Comparison of ENCODE assay signal across 14 cellular contexts in genomic region chr5:131185523-131186104, GRCh38. TPM values are rescaled to one million over a fixed set of nuclear protein-coding genes. Genes with fewer than 3 reads are reported as not detected.
A peak's percentile ranks its signal among the peaks of the same experiment; 100 is the strongest.
DNase-seq lines count a peak whose midpoint lies in the region; ATAC-seq and TF ChIP-seq lines count a peak whose summit lies in the region.
"Had no signal": no experiment of that assay in that cellular context is flagged by ENCODE, and none has a peak within 500 bp of the region (broad histone marks: within the 10 kb centered on the region; RNA-seq: fewer than 3 reads in every experiment).

No MANE protein-coding gene starts in this region.

- peaks cover 3% of the 10 kb centered on the region for H3K4me1 Mint-ChIP-seq in activated naive CD8-positive, alpha-beta T cell treated with anti-CD3 and anti-CD28 coated beads, Interleukin-2, amount 50 U/mL, for 24 hours
- peaks cover 12% of the 10 kb centered on the region for H3K4me1 Mint-ChIP-seq in activated naive CD8-positive, alpha-beta T cell treated with anti-CD3 and anti-CD28 coated beads for 36 hours
- peaks cover 14% of the 10 kb centered on the region for H3K4me1 Mint-ChIP-seq in dendritic cell treated with granulocyte-macrophage colony-stimulating factor and Interleukin-4, amounts not matched to agents 40 ng/mL and 50 ng/mL, for 4 days (ENCODE audit: low read depth)

- peak overlapping the region; percentile 49 for H3K27ac Mint-ChIP-seq in activated naive CD8-positive, alpha-beta T cell treated with anti-CD3 and anti-CD28 coated beads, Interleukin-2, amount 50 U/mL, for 24 hours
- no peak overlapping the region for H3K27ac Mint-ChIP-seq in activated naive CD8-positive, alpha-beta T cell treated with anti-CD3 and anti-CD28 coated beads for 36 hours
- H3K27ac Mint-ChIP-seq in dendritic cell treated with granulocyte-macrophage colony-stimulating factor and Interleukin-4, amounts not matched to agents 40 ng/mL and 50 ng/mL, for 4 days = peak overlapping the region; percentile 61

- H3K36me3 Mint-ChIP-seq in activated naive CD8-positive, alpha-beta T cell treated with anti-CD3 and anti-CD28 coated beads, Interleukin-2, amount 50 U/mL, for 24 hours (ENCODE audit: low read depth) = peaks cover 24% of the 10 kb centered on the region
- H3K36me3 Mint-ChIP-seq in activated naive CD8-positive, alpha-beta T cell treated with anti-CD3 and anti-CD28 coated beads for 36 hours = peaks cover 28% of the 10 kb centered on the region
- peaks cover 26% of the 10 kb centered on the region for H3K36me3 Mint-ChIP-seq in dendritic cell treated with granulocyte-macrophage colony-stimulating factor and Interleukin-4, amounts not matched to agents 40 ng/mL and 50 ng/mL, for 4 days (ENCODE audit: low read depth)

- H2AFZ ChIP-seq in PC-9 = no peak overlapping the region

- no peaks in the 10 kb centered on the region for H3K27me3 Mint-ChIP-seq in activated naive CD8-positive, alpha-beta T cell treated with anti-CD3 and anti-CD28 coated beads, Interleukin-2, amount 50 U/mL, for 24 hours
- H3K27me3 Mint-ChIP-seq in activated naive CD8-positive, alpha-beta T cell treated with anti-CD3 and anti-CD28 coated beads for 36 hours = no peaks in the 10 kb centered on the region
- H3K27me3 Mint-ChIP-seq in dendritic cell treated with granulocyte-macrophage colony-stimulating factor and Interleukin-4, amounts not matched to agents 40 ng/mL and 50 ng/mL, for 4 days = no peaks in the 10 kb centered on the region
- H3K27me3 Mint-ChIP-seq: CD4-positive, alpha-beta memory T cell had no signal

- H3K4me3 Mint-ChIP-seq in activated naive CD8-positive, alpha-beta T cell treated with anti-CD3 and anti-CD28 coated beads, Interleukin-2, amount 50 U/mL, for 24 hours = no peak overlapping the region
- H3K4me3 Mint-ChIP-seq in activated naive CD8-positive, alpha-beta T cell treated with anti-CD3 and anti-CD28 coated beads for 36 hours = no peak overlapping the region
- no peak overlapping the region for H3K4me3 Mint-ChIP-seq in dendritic cell treated with granulocyte-macrophage colony-stimulating factor and Interleukin-4, amounts not matched to agents 40 ng/mL and 50 ng/mL, for 4 days

- H3K79me2 ChIP-seq in PC-9 (ENCODE audit: low read depth) = no peaks in the 10 kb centered on the region

- H3K27ac ChIP-seq in PC-9 = peak overlapping the region; percentile 91
- H3K27ac ChIP-seq: C4-2B had no signal

- H3K9me3 ChIP-seq in PC-9 (ENCODE audit: insufficient read depth, low read depth) = no peaks in the 10 kb centered on the region
- H3K9me3 ChIP-seq: BE2C, HAP-1 had no signal

- H3K9me2 ChIP-seq in PC-9 (ENCODE audit: insufficient read depth) = no peaks in the 10 kb centered on the region

- DNase-seq in activated naive CD8-positive, alpha-beta T cell treated with anti-CD3 and anti-CD28 coated beads, Interleukin-2, amount 50 U/mL, for 24 hours = no peak
- DNase-seq in activated naive CD8-positive, alpha-beta T cell treated with anti-CD3 and anti-CD28 coated beads for 36 hours = no peak
- no peak for DNase-seq in PC-9
- no peak for DNase-seq in NCI-H2081 treated with DMSO at 0.1 percent for 48 hours (lab: John Stamatoyannopoulos, UW)
- DNase-seq in NCI-H526 treated with DMSO at 0.1 percent for 48 hours (lab: John Stamatoyannopoulos, UW) = no peak
- no peak for DNase-seq in RPMI8226
- DNase-seq: BE2C; CD4-positive, alpha-beta memory T cell; DMS153; GOT3; KBM-7 had no signal

- no peak for ATAC-seq in activated naive CD8-positive, alpha-beta T cell treated with anti-CD3 and anti-CD28 coated beads, Interleukin-2, amount 50 U/mL, for 24 hours

- BruUV-seq in PC-9 (replicated peaks; lab: Mats Ljungman, UMichigan) = no TSS peak

- no peaks in the 10 kb centered on the region for H3K27me3 ChIP-seq in PC-9 (ENCODE audit: insufficient read depth, low read depth)
- H3K27me3 ChIP-seq: BE2C had no signal

- TF ChIP-seq CTCF in PC-9 (conservative IDR thresholded peaks at IDR 0.05) = no peak

- peaks cover 18% of the 10 kb centered on the region for H3K4me1 ChIP-seq in PC-9 (replicated peaks; ENCODE audit: insufficient read depth)
- H3K4me1 ChIP-seq: HAP-1 had no signal

- H3K4me2 ChIP-seq in PC-9 = no peak overlapping the region

- no peaks in the 10 kb centered on the region for H3F3A ChIP-seq in PC-9 (ENCODE audit: insufficient read depth, low read depth)

- H4K20me1 ChIP-seq in PC-9 (ENCODE audit: insufficient read depth) = no peaks in the 10 kb centered on the region

- POLR2A ChIA-PET in PC-9 (lab: Charles Lee; ENCODE audit: unreplicated experiment) = no interaction called here

- no peaks in the 10 kb centered on the region for H3K36me3 ChIP-seq in PC-9 (ENCODE audit: low read depth)
- H3K36me3 ChIP-seq: BE2C, HAP-1 had no signal

- intact Hi-C loops in PC-9 (cut with micrococcal nuclease; ENCODE audit: unreplicated experiment) = no loop called here
- intact Hi-C loops in dendritic cell treated with granulocyte-macrophage colony-stimulating factor and Interleukin-4, amounts not matched to agents 40 ng/mL and 50 ng/mL, for 4 days (cut with micrococcal nuclease) = no loop called here

- H3K4me3 ChIP-seq in PC-9 = no peak overlapping the region
- H3K4me3 ChIP-seq: HAP-1 had no signal

- CTCF ChIA-PET in PC-9 (lab: Charles Lee) = no interaction called here

- no peaks in the 10 kb centered on the region for H3K9me3 Mint-ChIP-seq in activated naive CD8-positive, alpha-beta T cell treated with anti-CD3 and anti-CD28 coated beads, Interleukin-2, amount 50 U/mL, for 24 hours
- H3K9me3 Mint-ChIP-seq in activated naive CD8-positive, alpha-beta T cell treated with anti-CD3 and anti-CD28 coated beads for 36 hours = no peaks in the 10 kb centered on the region
- no peaks in the 10 kb centered on the region for H3K9me3 Mint-ChIP-seq in dendritic cell treated with granulocyte-macrophage colony-stimulating factor and Interleukin-4, amounts not matched to agents 40 ng/mL and 50 ng/mL, for 4 days
- H3K9me3 Mint-ChIP-seq: CD4-positive, alpha-beta memory T cell had no signal

RNA-seq across cellular contexts. Expression of gene LYRM7, which starts 14.9 kb away (rescaled TPM):
- total RNA-seq in activated naive CD8-positive, alpha-beta T cell treated with anti-CD3 and anti-CD28 coated beads for 36 hours = 10 to 100 TPM; 26.2 to 28.5 TPM
- total RNA-seq in PC-9 (2021) = 5.0 and 9.5 TPM in 2 replicates

RNA-seq across cellular contexts. Expression of gene HINT1, which starts 20.6 kb away (rescaled TPM):
- 100 to 1,000 TPM; 324 to 356 TPM for total RNA-seq in activated naive CD8-positive, alpha-beta T cell treated with anti-CD3 and anti-CD28 coated beads for 36 hours
- total RNA-seq in PC-9 (2021) = 210 and 262 TPM in 2 replicates
